In the genomic region with DNA sequence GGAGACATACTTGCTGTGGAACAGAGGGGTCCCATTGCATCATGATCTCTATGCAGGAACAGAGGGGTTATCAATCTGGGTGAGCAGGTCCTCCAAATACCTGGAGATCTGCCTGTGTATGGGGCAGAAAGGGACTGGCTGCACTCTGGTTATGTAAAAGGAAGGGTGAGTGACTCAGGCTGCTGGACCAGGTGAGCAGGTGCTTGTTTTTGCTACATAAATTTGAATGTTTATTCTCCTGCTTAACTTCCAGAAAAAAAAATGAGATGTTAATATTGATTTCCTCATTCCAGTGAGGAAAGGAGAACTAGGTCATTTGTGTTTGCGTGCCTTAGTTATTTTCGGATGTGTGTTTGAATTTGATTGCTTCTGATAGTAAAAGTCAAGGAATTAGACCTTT, we compare ENCODE assay signal across 28 cellular contexts.
"Had no signal": no experiment of that assay in that cellular context is flagged by ENCODE, and none has a peak within 500 bp of the region (broad histone marks: within the 10 kb centered on the region; RNA-seq: fewer than 3 reads in every experiment).

No MANE protein-coding gene starts in this region.

- H3K27ac ChIP-seq: brain microvascular endothelial cell, PC-9, RWPE1 had no signal

- H3K4me3 ChIP-seq: PC-9 had no signal

- H3K36me3 ChIP-seq: brain microvascular endothelial cell had no signal

- H3K4me3 Mint-ChIP-seq: activated CD4-positive, alpha-beta T cell treated with anti-CD3 and anti-CD28 coated beads, Interleukin-2, amount 10 ng/mL, durations not matched to agents 24 days and 14 days; activated CD8-positive, alpha-beta T cell treated with anti-CD3 and anti-CD28 coated beads for 36 hours; activated naive CD4-positive, alpha-beta T cell treated with anti-CD3 and anti-CD28 coated beads, Interleukin-2, amount 10 ng/mL, durations not matched to agents 7 days and 5 days; activated naive CD8-positive, alpha-beta T cell; activated naive CD8-positive, alpha-beta T cell treated with anti-CD3 and anti-CD28 coated beads, Interleukin-2, amount 50 U/mL, for 24 hours; activated T-cell treated with anti-CD3 and anti-CD28 coated beads, Interleukin-2, amount 50 U/mL, for 4 hours; central memory CD8-positive, alpha-beta T cell had no signal

- H3K27me3 ChIP-seq: brain microvascular endothelial cell had no signal

- DNase-seq: activated CD4-positive, alpha-beta T cell treated with anti-CD3 and anti-CD28 coated beads, Interleukin-2, amount 10 ng/mL, durations not matched to agents 24 days and 14 days; activated CD4-positive, alpha-beta T cell treated with anti-CD3 and anti-CD28 coated beads, Interleukin-2, amount 50 U/mL, for 4 hours; activated CD8-positive, alpha-beta T cell treated with anti-CD3 and anti-CD28 coated beads for 36 hours; activated effector memory CD4-positive, alpha-beta T cell treated with Interleukin-2 at 50 U/mL for 16 hours; activated naive CD4-positive, alpha-beta T cell treated with anti-CD3 and anti-CD28 coated beads, Interleukin-2, amount 10 ng/mL, durations not matched to agents 7 days and 5 days; activated naive CD8-positive, alpha-beta T cell treated with anti-CD3 and anti-CD28 coated beads, Interleukin-2, amount 50 U/mL, for 24 hours; activated T-cell treated with anti-CD3 and anti-CD28 coated beads, Interleukin-2, amount 50 U/mL, for 4 hours; anterior cingulate cortex; brain microvascular endothelial cell; Kasumi-1; KG1; MM.1S; MV-4-11; NCI-H1092; NCI-H1436 treated with DMSO at 0.1 percent for 48 hours; NCI-H1694 treated with DMSO at 0.1 percent for 48 hours; NCI-H2029; NCI-H345; NCI-H524 treated with DMSO at 0.1 percent for 48 hours; SIG-M5; SW 1271; T-helper 1 cell; T-helper 2 cell; T-helper 9 cell had no signal

- H3K4me1 Mint-ChIP-seq: activated CD4-positive, alpha-beta T cell treated with anti-CD3 and anti-CD28 coated beads, Interleukin-2, amount 10 ng/mL, durations not matched to agents 24 days and 14 days; activated naive CD4-positive, alpha-beta T cell treated with anti-CD3 and anti-CD28 coated beads, Interleukin-2, amount 10 ng/mL, durations not matched to agents 7 days and 5 days; activated naive CD8-positive, alpha-beta T cell treated with anti-CD3 and anti-CD28 coated beads, Interleukin-2, amount 50 U/mL, for 24 hours; central memory CD8-positive, alpha-beta T cell had no signal

- H3K9me3 Mint-ChIP-seq: activated CD4-positive, alpha-beta T cell treated with anti-CD3 and anti-CD28 coated beads, Interleukin-2, amount 10 ng/mL, durations not matched to agents 24 days and 14 days had no signal

- H3K36me3 Mint-ChIP-seq: activated naive CD4-positive, alpha-beta T cell treated with anti-CD3 and anti-CD28 coated beads, Interleukin-2, amount 10 ng/mL, durations not matched to agents 7 days and 5 days; activated naive CD8-positive, alpha-beta T cell had no signal

- H3K27me3 Mint-ChIP-seq: activated CD4-positive, alpha-beta T cell treated with anti-CD3 and anti-CD28 coated beads, Interleukin-2, amount 10 ng/mL, durations not matched to agents 24 days and 14 days; activated CD8-positive, alpha-beta T cell treated with anti-CD3 and anti-CD28 coated beads for 36 hours; activated naive CD4-positive, alpha-beta T cell treated with anti-CD3 and anti-CD28 coated beads, Interleukin-2, amount 10 ng/mL, durations not matched to agents 7 days and 5 days; activated naive CD8-positive, alpha-beta T cell; activated naive CD8-positive, alpha-beta T cell treated with anti-CD3 and anti-CD28 coated beads, Interleukin-2, amount 50 U/mL, for 24 hours; central memory CD8-positive, alpha-beta T cell had no signal

- H3K27ac Mint-ChIP-seq: activated CD4-positive, alpha-beta T cell treated with anti-CD3 and anti-CD28 coated beads, Interleukin-2, amount 10 ng/mL, durations not matched to agents 24 days and 14 days; activated CD8-positive, alpha-beta T cell treated with anti-CD3 and anti-CD28 coated beads for 36 hours; activated naive CD4-positive, alpha-beta T cell treated with anti-CD3 and anti-CD28 coated beads, Interleukin-2, amount 10 ng/mL, durations not matched to agents 7 days and 5 days; activated naive CD8-positive, alpha-beta T cell; activated naive CD8-positive, alpha-beta T cell treated with anti-CD3 and anti-CD28 coated beads, Interleukin-2, amount 50 U/mL, for 24 hours had no signal
